In the genomic region with DNA sequence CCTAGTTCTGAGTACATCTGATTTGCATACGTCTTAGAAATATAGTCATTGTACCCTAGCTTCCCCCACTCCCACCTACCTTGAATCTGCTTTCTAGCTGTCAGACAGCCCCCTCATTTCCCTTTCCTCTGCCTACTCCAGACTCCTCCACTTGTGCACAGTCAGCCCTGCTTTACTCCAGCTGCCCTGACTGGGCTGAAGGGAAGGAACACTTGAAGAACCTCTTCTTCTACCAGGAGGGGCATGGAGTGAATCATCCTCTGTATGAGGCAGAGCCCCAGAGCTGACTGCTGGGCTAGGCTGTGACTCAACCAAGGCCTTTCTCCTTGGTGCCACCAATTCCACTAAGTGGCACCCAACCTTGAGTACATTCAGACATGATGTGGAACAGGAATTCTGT, we compare ENCODE assay signal across 9 cellular contexts. TPM values are rescaled to one million over a fixed set of nuclear protein-coding genes. Genes with fewer than 3 reads are reported as not detected.
A peak's percentile ranks its signal among the peaks of the same experiment; 100 is the strongest.
DNase-seq lines count a peak whose midpoint lies in the region; ATAC-seq, FAIRE-seq and TF ChIP-seq lines count a peak whose summit lies in the region.
"Had no signal": no experiment of that assay in that cellular context is flagged by ENCODE, and none has a peak within 500 bp of the region (broad histone marks: within the 10 kb centered on the region; RNA-seq: fewer than 3 reads in every experiment).

No MANE protein-coding gene starts in this region.

- FAIRE-seq in K562 (lab: Jason Lieb, UNC) = peak; percentile 6
- FAIRE-seq: G401.6 had no signal

- BruUV-seq in PC-3 (replicated peaks; lab: Mats Ljungman, UMichigan) = no TSS peak
- no TSS peak for BruUV-seq in K562 (replicated peaks; lab: Mats Ljungman, UMichigan)

- no peak for TF ChIP-seq POLR2A in K562 (conservative IDR thresholded peaks at IDR 0.05)

- H3K79me2 ChIP-seq in PC-3 (ENCODE audit: low read length) (no peaks in the 10 kb centered on the region), K562 (ENCODE audit: control insufficient read depth, insufficient read depth, low read length) (no peaks in the 10 kb centered on the region)

- no peaks in the 10 kb centered on the region for H3K9me2 ChIP-seq in PC-3 (replicated peaks; ENCODE audit: low read length)

- no peak overlapping the region for H2AFZ ChIP-seq in PC-3 (ENCODE audit: low read length)
- H2AFZ ChIP-seq in K562 (ENCODE audit: low read depth, low read length) = no peak overlapping the region

- H3K27me3 ChIP-seq in PC-3 (ENCODE audit: low read length) = no peaks in the 10 kb centered on the region
- peaks cover 13 to 16% of the 10 kb centered on the region in 2 experiments for H3K27me3 ChIP-seq in K562 (ENCODE audit: control insufficient read depth in 2 of 2, insufficient read depth in 2 of 2, low read length in 2 of 2)

- in situ Hi-C loops in K562 (cut with MboI) = no loop called here

- TF ChIP-seq CTCF in PC-3 (conservative IDR thresholded peaks at IDR 0.05; ENCODE audit: low read depth, low read length) (no peak), K562 (IDR thresholded peaks at IDR 0.05 in 2 of 3, conservative IDR thresholded peaks at IDR 0.05 in 1 of 3; ENCODE audit: insufficient read depth in 2 of 3, low read depth in 1 of 3, low read length in 3 of 3) (no peak)

- no peaks in the 10 kb centered on the region for H3K36me3 ChIP-seq in PC-3 (ENCODE audit: low read depth, low read length)
- no peaks in the 10 kb centered on the region for H3K36me3 ChIP-seq in K562 (ENCODE audit: control insufficient read depth, insufficient read depth, low read length)

- H3F3A ChIP-seq in PC-3 (ENCODE audit: low read length, unreplicated experiment) = no peaks in the 10 kb centered on the region

- peak; percentile 72 for DNase-seq in GM03348 (ENCODE audit: low spot score)
- peak; percentile 54 for DNase-seq in PC-3
- DNase-seq in K562 (ENCODE audit: extremely low read depth in 1 of 4, low spot score in 3 of 4) = no peak
- DNase-seq in stimulated activated CD4-positive, alpha-beta T cell treated with anti-CD3 and anti-CD28 coated beads, Interleukin-1b, Interleukin-23, amount 100 ng/mL, for 4 hours (ENCODE audit: low read depth in 2 of 2) = peak; percentile 20 to 32
- no peak for DNase-seq in NCI-H82 treated with DMSO at 0.1 percent for 48 hours (lab: John Stamatoyannopoulos, UW; ENCODE audit: unreplicated experiment)
- DNase-seq in NK-92 treated with Interleukin-12 subunit alpha and Interleukin-12 subunit beta, amount 100 ng/mL, for 24 hours (lab: John Stamatoyannopoulos, UW) = no peak

- TF ChIP-seq EP300 in K562 (IDR thresholded peaks at IDR 0.05; ENCODE audit: low read length) = no peak

- TF ChIP-seq RAD21 in K562 (CRISPR knock-in tag; conservative IDR thresholded peaks at IDR 0.05 in 1 of 2, IDR thresholded peaks at IDR 0.05 in 1 of 2) = no peak

- WGBS in K562 (ENCODE audit: insufficient coverage, low coverage, missing lambda C conversion rate) = 0% methylated on average over 1 of the region's 1 CpG

- no peaks in the 10 kb centered on the region for H3K9me3 ChIP-seq in PC-3 (ENCODE audit: low read length)
- no peaks in the 10 kb centered on the region for H3K9me3 ChIP-seq in K562 (replicated peaks; ENCODE audit: control insufficient read depth, insufficient read depth, low read depth, low read length)

- H3K4me2 ChIP-seq in PC-3 (ENCODE audit: low read length) (no peak overlapping the region), K562 (ENCODE audit: insufficient read depth, low read length) (no peak overlapping the region)

- H3K9ac ChIP-seq in PC-3 (ENCODE audit: low read length) (no peak overlapping the region), K562 (ENCODE audit: insufficient read depth in 1 of 2, low read depth in 2 of 2, low read length in 2 of 2) (no peak overlapping the region)

- H3K4me1 ChIP-seq in PC-3 (ENCODE audit: insufficient read depth, low read length) (no peaks in the 10 kb centered on the region), K562 (replicated peaks in 1 of 2; ENCODE audit: control insufficient read depth in 2 of 2, insufficient read depth in 2 of 2, low read length in 2 of 2) (no peaks in the 10 kb centered on the region)

- intact Hi-C loops in PC-3 (cut with micrococcal nuclease) (no loop called here), K562 (cut with micrococcal nuclease) (no loop called here)

- POLR2A ChIA-PET in PC-3 (lab: Charles Lee; ENCODE audit: unreplicated experiment) (no interaction called here), K562 (lab: Yijun Ruan, JAX) (no interaction called here)

- H3K4me3 ChIP-seq in PC-3 (ENCODE audit: low read length) = no peak overlapping the region
- no peak overlapping the region for H3K4me3 ChIP-seq in K562

- no peak overlapping the region for H3K27ac ChIP-seq in PC-3 (ENCODE audit: low read length)
- H3K27ac ChIP-seq in K562 (ENCODE audit: extremely low read depth, low read depth, low read length) = no peak overlapping the region

- CTCF ChIA-PET in PC-3 (lab: Charles Lee) = no interaction called here
- CTCF ChIA-PET in K562 (lab: Yijun Ruan, JAX; ENCODE audit: low intra/inter-chr PET ratio) = no interaction called here

- no peaks in the 10 kb centered on the region for H3K9me1 ChIP-seq in K562 (ENCODE audit: control insufficient read depth, insufficient read depth, low read length)

- H4K20me1 ChIP-seq in PC-3 (ENCODE audit: low read length) (no peaks in the 10 kb centered on the region), K562 (replicated peaks; ENCODE audit: control insufficient read depth, insufficient read depth, low read length) (no peaks in the 10 kb centered on the region)

- peak; percentile 64 for ATAC-seq in PC-3
- ATAC-seq in K562 = peak; percentile 49
- ATAC-seq in GM18858 (IDR thresholded peaks at IDR 0.05; ENCODE audit: unreplicated experiment) = no peak
- no peak for ATAC-seq in GM21529 (IDR thresholded peaks at IDR 0.05; ENCODE audit: unreplicated experiment)

TF ChIP-seq in K562, 482 proteins besides CTCF, POLR2A, EP300 and RAD21:
- TF ChIP-seq MTA2 (IDR thresholded peaks at IDR 0.05; ENCODE audit: low read depth) (no peak), SOX6 (IDR thresholded peaks at IDR 0.05) (no peak), RUNX1 (IDR thresholded peaks at IDR 0.05; ENCODE audit: low read depth) (no peak), ADNP (tag; IDR thresholded peaks at IDR 0.05) (no peak)
TF ChIP-seq in K562: peak in this region for 0.

RNA-seq across cellular contexts. Expression of a gene that starts 18.1 kb away (rescaled TPM):
- total RNA-seq in PC-3 (2014; rRNA removed) (68.3 and 85.1 TPM in 2 replicates), K562 (2014; rRNA removed) (71.1 TPM in 2 replicates), K562 (2014; rRNA removed; fragmentation: Illumina TruSeq; extraction: Trizol) (95.1 and 96.4 TPM in 2 replicates), K562 (2015; rRNA removed; fragmentation: Illumina TruSeq; extraction: Trizol) (100 and 108 TPM in 2 replicates), K562 (2021) (63.2 and 63.3 TPM in 2 replicates)
- total RNA-seq in K562 (2011; cell fraction: chromatin; rRNA removed; ENCODE audit: low replicate concordance) = 34.6 and 71.1 TPM in 2 replicates
- 22.0 and 25.5 TPM in 2 replicates for total RNA-seq in K562 (2011; cell fraction: nucleolus; rRNA removed)
- total RNA-seq in K562 (2011; cell fraction: nucleoplasm; rRNA removed) = 38.0 and 56.4 TPM in 2 replicates
- polyA plus RNA-seq in K562 (2011; rRNA removed) (82.6 and 86.9 TPM in 2 replicates), K562 (2014; fragmentation: Illumina TruSeq; extraction: Trizol) (66.3 and 75.4 TPM in 2 replicates), K562 (2014; fragmentation: Nextera tagmentation; extraction: Ambion mirVana) (10 to 100 TPM; 35.5 to 48.5 TPM), K562 (2014; rRNA removed) (45.4 and 48.4 TPM in 2 replicates)
- polyA plus RNA-seq in K562 (2011; cell fraction: cytosol; rRNA removed) = 103 and 193 TPM in 2 replicates
- 58.7 and 73.6 TPM in 2 replicates for polyA plus RNA-seq in K562 (2011; cell fraction: nucleus; rRNA removed)
- polyA plus RNA-seq in K562 (2012) = 41.6 and 44.1 TPM in 2 replicates
- polyA minus RNA-seq in K562 (2011; rRNA and poly(A)+ RNA removed) = 133 and 165 TPM in 2 replicates
- polyA minus RNA-seq in K562 (2011; cell fraction: cytosol; rRNA and poly(A)+ RNA removed) = 57.4 and 62.3 TPM in 2 replicates
- 30.6 and 42.2 TPM in 2 replicates for polyA minus RNA-seq in K562 (2011; cell fraction: nucleus; rRNA and poly(A)+ RNA removed)

Comparison
In these comparisons a context has a peak if more than half of its experiments do, and no peak if none do; other contexts are left out.
1. DNase-seq: peak in GM03348 (single experiment), PC-3 (single experiment) and stimulated activated CD4-positive, alpha-beta T cell treated with anti-CD3 and anti-CD28 coated beads, Interleukin-1b, Interleukin-23, amount 100 ng/mL, for 4 hours (2 of 2); none in K562 (0 of 4), NCI-H82 treated with DMSO at 0.1 percent for 48 hours (single experiment) and NK-92 treated with Interleukin-12 subunit alpha and Interleukin-12 subunit beta, amount 100 ng/mL, for 24 hours (single experiment).
2. ATAC-seq: peak in PC-3 (single experiment) and K562 (single experiment); none in GM18858 (single experiment) and GM21529 (single experiment).